13 cellular contexts compared by ENCODE assay signal in the genomic region with DNA sequence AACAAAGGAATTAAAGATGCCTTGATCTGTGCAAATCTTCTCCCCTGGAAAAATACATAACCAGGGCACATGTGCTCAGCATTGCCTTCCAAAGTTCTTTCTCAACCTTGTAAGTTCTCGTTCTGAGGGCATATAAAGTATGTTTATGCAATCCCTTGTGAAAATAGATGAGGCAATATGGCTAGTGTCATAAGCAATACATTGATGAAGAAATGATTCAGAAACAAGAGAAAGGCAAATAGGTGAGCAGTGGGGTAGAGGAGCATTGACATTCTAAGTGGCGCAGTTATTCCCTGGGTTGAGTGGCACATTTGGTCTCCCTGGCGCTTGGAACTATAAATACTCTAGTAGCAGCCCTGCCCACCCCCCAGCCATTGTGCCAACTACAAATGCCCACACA. TPM values are rescaled to one million over a fixed set of nuclear protein-coding genes. Genes with fewer than 3 reads are reported as not detected.
DNase-seq lines count a peak whose midpoint lies in the region; ATAC-seq and TF ChIP-seq lines count a peak whose summit lies in the region.
"Had no signal": no experiment of that assay in that cellular context is flagged by ENCODE, and none has a peak within 500 bp of the region (broad histone marks: within the 10 kb centered on the region; RNA-seq: fewer than 3 reads in every experiment).

No MANE protein-coding gene starts in this region.

- no peaks in the 10 kb centered on the region for H3K36me3 ChIP-seq in WERI-Rb-1
- H3K36me3 ChIP-seq: ascending aorta had no signal

- H3K27me3 Mint-ChIP-seq in naive thymus-derived CD8-positive, alpha-beta T cell: no peaks in the 10 kb centered on the region
- H3K27me3 Mint-ChIP-seq: T-cell had no signal

- peaks cover 0 to 13% (median 0%) of the 10 kb centered on the region in 9 donors for H3K9me3 Mint-ChIP-seq in naive thymus-derived CD8-positive, alpha-beta T cell

- ATAC-seq in naive thymus-derived CD8-positive, alpha-beta T cell: no peak
- ATAC-seq in HG02852 (IDR thresholded peaks at IDR 0.05; ENCODE audit: unreplicated experiment): no peak

- no peak for TF ChIP-seq POLR2A in NB4 (IDR thresholded peaks at IDR 0.05; ENCODE audit: extremely low read depth, insufficient read length)

- H3K27ac ChIP-seq in WERI-Rb-1: no peak overlapping the region
- H3K27ac ChIP-seq: ascending aorta, PC-9 had no signal

- peak; percentile 19 for DNase-seq in EH (ENCODE audit: low read depth)
- DNase-seq in NB4 (ENCODE audit: low read depth): peak; percentile 91
- peak; percentile 32 for DNase-seq in cerebellum (ENCODE audit: low spot score)
- DNase-seq in naive thymus-derived CD8-positive, alpha-beta T cell: no peak
- DNase-seq in DMS 273 (lab: John Stamatoyannopoulos, UW; ENCODE audit: unreplicated experiment): no peak
- no peak for DNase-seq in WERI-Rb-1
- DNase-seq: activated T-cell treated with anti-CD3 and anti-CD28 coated beads, Interleukin-2, amount 50 U/mL, for 48 hours; H7; PC-9; stimulated activated CD4-positive, alpha-beta T cell treated with anti-CD3 and anti-CD28 coated beads, Interleukin-1b, Interleukin-23, amount 100 ng/mL, for 48 hours; T-cell had no signal

- POLR2A ChIA-PET in naive thymus-derived CD8-positive, alpha-beta T cell (lab: Charles Lee): interaction anchor here (0.6 kb wide), 1 partner anchor 67 kb away, joined by 4 read pairs; no protein-coding TSS in a partner anchor

- H3K4me3 ChIP-seq in NB4 (ENCODE audit: low read depth, low read length): no peak overlapping the region
- H3K4me3 ChIP-seq in WERI-Rb-1 (ENCODE audit: low read depth, low read length): no peak overlapping the region
- H3K4me3 ChIP-seq: ascending aorta, PC-9 had no signal

- no peaks in the 10 kb centered on the region for H3K9me3 ChIP-seq in WERI-Rb-1 (ENCODE audit: severe bottlenecking)
- H3K9me3 ChIP-seq: ascending aorta had no signal

- H3K4me1 Mint-ChIP-seq in naive thymus-derived CD8-positive, alpha-beta T cell: peaks cover 9 to 46% (median 15%) of the 10 kb centered on the region in 4 donors

- no peaks in the 10 kb centered on the region for H3K27me3 ChIP-seq in WERI-Rb-1 (ENCODE audit: insufficient read depth, low read depth, severe bottlenecking)
- H3K27me3 ChIP-seq: ascending aorta had no signal

- H3K4me3 Mint-ChIP-seq in naive thymus-derived CD8-positive, alpha-beta T cell: no peak overlapping the region
- H3K4me3 Mint-ChIP-seq: T-cell had no signal

- no peak for TF ChIP-seq CTCF in NB4 (IDR thresholded peaks at IDR 0.05; ENCODE audit: low read depth, low read length)
- no peak for TF ChIP-seq CTCF in WERI-Rb-1 (IDR thresholded peaks at IDR 0.05; ENCODE audit: low read depth, low read length)

- peak overlapping the region in 8 of 10 donors; percentile 35 to 67 (median 54) for H3K27ac Mint-ChIP-seq in naive thymus-derived CD8-positive, alpha-beta T cell

- peaks cover 11 to 35% (median 12%) of the 10 kb centered on the region in 3 donors for H3K36me3 Mint-ChIP-seq in naive thymus-derived CD8-positive, alpha-beta T cell

RNA-seq across cellular contexts. Expression of a gene that starts 57.4 kb away (rescaled TPM):
- 136 TPM for total RNA-seq in cerebellum
- total RNA-seq in naive thymus-derived CD8-positive, alpha-beta T cell: 1 to 10 TPM; 7.5 to 9.7 TPM
- polyA plus RNA-seq in naive thymus-derived CD8-positive, alpha-beta T cell: 1 to 10 TPM in 1 of 3 donors, under 1 TPM in 2; 0.64 to 1.6 (median 0.67) TPM

Comparison
In these comparisons a context has a peak if more than half of its experiments do, and no peak if none do; other contexts are left out.
1. DNase-seq: peak in EH (single experiment), NB4 (single experiment) and cerebellum (single experiment); none in naive thymus-derived CD8-positive, alpha-beta T cell (0 of 10), DMS 273 (single experiment) and WERI-Rb-1 (single experiment).
2. RNA of a gene that starts 57.4 kb away (total RNA-seq): 136 TPM in cerebellum (single experiment); 7.5 to 9.7 TPM in naive thymus-derived CD8-positive, alpha-beta T cell; every median in the first group is over 10 times any median in the second.